In the genomic region with DNA sequence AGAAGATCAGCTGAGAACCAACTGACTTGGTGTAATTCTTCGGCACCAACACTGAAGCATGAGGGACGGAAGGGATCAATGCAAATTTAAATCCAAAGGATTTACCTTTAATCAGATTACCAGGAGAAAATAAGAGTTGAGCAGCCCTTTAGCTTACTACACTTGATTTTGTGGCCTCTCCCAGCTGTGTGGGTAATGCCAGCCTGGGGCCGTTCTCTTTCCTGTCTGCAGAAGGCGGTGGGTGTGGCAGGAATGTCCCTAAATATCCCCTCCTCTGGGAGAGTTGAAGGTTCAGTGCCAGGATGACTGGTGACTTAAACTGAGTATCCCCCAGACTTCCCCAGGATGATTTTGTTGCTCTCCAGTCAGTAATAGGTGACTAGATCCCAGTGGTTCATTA, we compare ENCODE assay signal across 16 cellular contexts. TPM values are rescaled to one million over a fixed set of nuclear protein-coding genes. Genes with fewer than 3 reads are reported as not detected.
DNase-seq lines count a peak whose midpoint lies in the region; TF ChIP-seq lines count a peak whose summit lies in the region.
"Had no signal": no experiment of that assay in that cellular context is flagged by ENCODE, and none has a peak within 500 bp of the region (broad histone marks: within the 10 kb centered on the region; RNA-seq: fewer than 3 reads in every experiment).

No MANE protein-coding gene starts in this region.

- peak overlapping the region; percentile 8 for H3K27ac Mint-ChIP-seq in chondrocyte (ENCODE audit: unreplicated experiment)
- peak overlapping the region; percentile 90 for H3K27ac Mint-ChIP-seq in osteocyte (ENCODE audit: unreplicated experiment)
- H3K27ac Mint-ChIP-seq: activated CD4-positive, alpha-beta T cell treated with anti-CD3 and anti-CD28 coated beads for 36 hours; activated naive CD8-positive, alpha-beta T cell had no signal

- no peaks in the 10 kb centered on the region for H3K27me3 ChIP-seq in ACC112 (ENCODE audit: insufficient read depth, low read length)

- no peak overlapping the region for H2AFZ ChIP-seq in ACC112 (ENCODE audit: low read length, unreplicated experiment)

- H3K36me3 ChIP-seq in ACC112 (ENCODE audit: insufficient read depth, low read length) = peaks cover 8% of the 10 kb centered on the region; the same call in 1 of the 2 replicates

- H3K79me2 ChIP-seq in ACC112 (ENCODE audit: control insufficient read depth, insufficient read depth, low read length, unreplicated experiment) = peaks cover 22% of the 10 kb centered on the region

- no peaks in the 10 kb centered on the region for H3K9me3 Mint-ChIP-seq in chondrocyte (ENCODE audit: low read depth)
- H3K9me3 Mint-ChIP-seq in osteocyte (ENCODE audit: unreplicated experiment) = no peaks in the 10 kb centered on the region

- peak; percentile 40 for DNase-seq in M059J (ENCODE audit: low read depth)
- DNase-seq in chondrocyte (ENCODE audit: low spot score) = no peak
- DNase-seq in osteocyte (ENCODE audit: extremely low spot score, unreplicated experiment) = no peak
- DNase-seq in GM20000 (ENCODE audit: low spot score) = no peak
- no peak for DNase-seq in DMS 273 treated with DMSO at 0.1 percent for 48 hours (lab: John Stamatoyannopoulos, UW)
- DNase-seq in AG08396 (ENCODE audit: low spot score) = no peak
- no peak for DNase-seq in NCI-H1930 (lab: John Stamatoyannopoulos, UW)
- DNase-seq: activated CD4-positive, alpha-beta T cell treated with anti-CD3 and anti-CD28 coated beads for 36 hours; central memory CD4-positive, alpha-beta T cell; glutamatergic neuron; MM.1S; NCI-H2081 treated with DMSO at 0.1 percent for 48 hours; NCI-H748 treated with DMSO at 0.1 percent for 48 hours; Right ventricle myocardium superior had no signal

- H3K27me3 Mint-ChIP-seq in chondrocyte (ENCODE audit: low read depth) (no peaks in the 10 kb centered on the region), osteocyte (ENCODE audit: unreplicated experiment) (no peaks in the 10 kb centered on the region)
- H3K27me3 Mint-ChIP-seq: activated CD4-positive, alpha-beta T cell treated with anti-CD3 and anti-CD28 coated beads for 36 hours; activated naive CD8-positive, alpha-beta T cell had no signal

- peak overlapping the region; percentile 63 for H3K27ac ChIP-seq in ACC112 (ENCODE audit: low read depth, low read length)

- H3K4me1 Mint-ChIP-seq in chondrocyte (ENCODE audit: low read depth) = peaks cover 42% of the 10 kb centered on the region
- H3K4me1 Mint-ChIP-seq in osteocyte (ENCODE audit: unreplicated experiment) = peaks cover 50% of the 10 kb centered on the region

- peaks cover 45% of the 10 kb centered on the region for H3K4me1 ChIP-seq in ACC112 (ENCODE audit: control insufficient read depth, insufficient read depth, low read length, unreplicated experiment)

- H3K36me3 Mint-ChIP-seq in chondrocyte (ENCODE audit: low read depth) (peaks cover 14% of the 10 kb centered on the region), osteocyte (ENCODE audit: unreplicated experiment) (peaks cover 7% of the 10 kb centered on the region)
- H3K36me3 Mint-ChIP-seq: activated naive CD8-positive, alpha-beta T cell had no signal

- H3K4me3 ChIP-seq in ACC112 (ENCODE audit: low read depth, low read length) = peak overlapping the region; percentile 35; the same call in 1 of the 2 replicates

- H3K4me3 Mint-ChIP-seq in chondrocyte (ENCODE audit: unreplicated experiment) = no peak overlapping the region
- H3K4me3 Mint-ChIP-seq in osteocyte (ENCODE audit: unreplicated experiment) = no peak overlapping the region
- H3K4me3 Mint-ChIP-seq: activated CD4-positive, alpha-beta T cell treated with anti-CD3 and anti-CD28 coated beads for 36 hours; activated naive CD8-positive, alpha-beta T cell had no signal

- TF ChIP-seq CTCF in chondrocyte (IDR thresholded peaks at IDR 0.05) (no peak), osteocyte (IDR thresholded peaks at IDR 0.05) (no peak), GM20000 (IDR thresholded peaks at IDR 0.05; ENCODE audit: extremely low read depth, missing control alignments) (no peak)

RNA-seq across cellular contexts. Expression of a gene that starts 22.9 kb away (rescaled TPM):
- 8.4 and 11.8 TPM in 2 replicates for total RNA-seq in M059J (2014; rRNA removed; shearing (Covaris generic))
- total RNA-seq in chondrocyte = 24.9 to 36.6 TPM (median 27.2 TPM) in 3 replicates
- 28.0 and 34.2 TPM in 2 replicates for total RNA-seq in osteocyte

RNA-seq across cellular contexts. Expression of a gene that starts 30.7 kb away (rescaled TPM):
- 7.9 and 11.4 TPM in 2 replicates for total RNA-seq in M059J (2014; rRNA removed; shearing (Covaris generic))
- 4.9 to 5.4 TPM (median 5.2 TPM) in 3 replicates for total RNA-seq in chondrocyte
- 9.1 and 14.0 TPM in 2 replicates for total RNA-seq in osteocyte

RNA-seq across cellular contexts. Expression of a gene that starts 41.5 kb away (rescaled TPM):
- 0.84 TPM in 1 of 2 replicates, not detected in the other for total RNA-seq in M059J (2014; rRNA removed; shearing (Covaris generic))
- total RNA-seq in chondrocyte (2.1 to 3.4 TPM (median 2.9 TPM) in 3 replicates), osteocyte (3.2 and 6.9 TPM in 2 replicates)
